Comparison of ENCODE assay signal across 1 cellular context in genomic region chr18:55119434-55119833, GRCh38.
TF ChIP-seq lines count a peak whose summit lies in the region.

No MANE protein-coding gene starts in this region.

TF ChIP-seq in K562, 482 proteins besides CTCF, POLR2A, EP300 and RAD21 (continued from another document and continues in another):
- no peak for TF ChIP-seq ARID3B (CRISPR knock-in tag; IDR thresholded peaks at IDR 0.05; ENCODE audit: borderline replicate concordance)
- no peak for TF ChIP-seq ELK3 (CRISPR knock-in tag; IDR thresholded peaks at IDR 0.05)
- 0 out of 2 replicates have a peak, but pooled peaks have one; percentile 45 for TF ChIP-seq EHMT2 (IDR thresholded peaks at IDR 0.05)
- TF ChIP-seq RB1 (IDR thresholded peaks at IDR 0.05; ENCODE audit: low read depth): no peak
- no peak for TF ChIP-seq PTRF (tag; IDR thresholded peaks at IDR 0.05)
- no peak for TF ChIP-seq PURB (CRISPR knock-in tag; IDR thresholded peaks at IDR 0.05; ENCODE audit: low read depth)
- TF ChIP-seq MITF (IDR thresholded peaks at IDR 0.05): no peak
- TF ChIP-seq ZNF165 (CRISPR knock-in tag; IDR thresholded peaks at IDR 0.05; ENCODE audit: borderline replicate concordance): no peak
- TF ChIP-seq MBD2 (IDR thresholded peaks at IDR 0.05; ENCODE audit: borderline replicate concordance, low read depth): no peak
- TF ChIP-seq RAD51 (IDR thresholded peaks at IDR 0.05; ENCODE audit: borderline replicate concordance, low read depth): no peak
- TF ChIP-seq FOXJ2 (tag; IDR thresholded peaks at IDR 0.05): no peak
- TF ChIP-seq ERF (CRISPR knock-in tag; IDR thresholded peaks at IDR 0.05): no peak
- TF ChIP-seq HNRNPUL1 (IDR thresholded peaks at IDR 0.05; ENCODE audit: low read length): no peak
- no peak for TF ChIP-seq SNRNP70 (optimal IDR thresholded peaks at IDR 0.05; ENCODE audit: low read depth, low read length)
- TF ChIP-seq ZNF324 (CRISPR knock-in tag; IDR thresholded peaks at IDR 0.05): no peak
- TF ChIP-seq ZNF12 (CRISPR knock-in tag; IDR thresholded peaks at IDR 0.05): no peak
- no peak for TF ChIP-seq FOXK2 (conservative IDR thresholded peaks at IDR 0.05 in 1 of 2, IDR thresholded peaks at IDR 0.05 in 1 of 2; ENCODE audit: low read depth in 2 of 2)
- peak; percentile 32 for TF ChIP-seq PRDM10 (IDR thresholded peaks at IDR 0.05; ENCODE audit: partially characterized antibody)
- TF ChIP-seq DIDO1 (tag; IDR thresholded peaks at IDR 0.05; ENCODE audit: low read depth): no peak
- TF ChIP-seq MEIS2 (IDR thresholded peaks at IDR 0.05; ENCODE audit: partially characterized antibody): peak; percentile 28
- TF ChIP-seq BHLHE40 (IDR thresholded peaks at IDR 0.05; ENCODE audit: low read length): no peak
- no peak for TF ChIP-seq KLF13 (tag; IDR thresholded peaks at IDR 0.05; ENCODE audit: borderline replicate concordance, low read depth)
- no peak for TF ChIP-seq NFE2L1 (tag; IDR thresholded peaks at IDR 0.05; ENCODE audit: borderline replicate concordance, low read depth)
- peak; percentile 37 to 54; a peak in 1 of 4 replicates for TF ChIP-seq ARNT (IDR thresholded peaks at IDR 0.05)
- TF ChIP-seq NR2C1 (IDR thresholded peaks at IDR 0.05): no peak
- peak; percentile 66 for TF ChIP-seq NR2C1 (tag; IDR thresholded peaks at IDR 0.05)
- no peak for TF ChIP-seq MTF1 (CRISPR knock-in tag; IDR thresholded peaks at IDR 0.05; ENCODE audit: borderline replicate concordance)
- TF ChIP-seq ZNF384 (IDR thresholded peaks at IDR 0.05; ENCODE audit: low read depth, low read length): peak; percentile 88
- no peak for TF ChIP-seq TBP (optimal IDR thresholded peaks at IDR 0.05; ENCODE audit: low read depth, low read length)
- TF ChIP-seq ZNF408 (CRISPR knock-in tag; IDR thresholded peaks at IDR 0.05; ENCODE audit: low read depth): no peak
- no peak for TF ChIP-seq ZNF785 (CRISPR knock-in tag; IDR thresholded peaks at IDR 0.05)
- TF ChIP-seq BRCA1 (IDR thresholded peaks at IDR 0.05): no peak
- no peak for TF ChIP-seq BRCA1 (CRISPR knock-in tag; IDR thresholded peaks at IDR 0.05)
- no peak for TF ChIP-seq XRCC4 (IDR thresholded peaks at IDR 0.05; ENCODE audit: extremely low read depth, insufficient read depth, insufficient read length)
- no peak for TF ChIP-seq ZNF146 (CRISPR knock-in tag; IDR thresholded peaks at IDR 0.05; ENCODE audit: unreplicated experiment)
- TF ChIP-seq CHCHD3 (CRISPR knock-in tag; IDR thresholded peaks at IDR 0.05): no peak
- no peak for TF ChIP-seq SMAD2 (IDR thresholded peaks at IDR 0.05; ENCODE audit: low read depth, low read length)
- 0 out of 2 replicates have a peak, but pooled peaks have one; percentile 45 for TF ChIP-seq ZNF644 (tag; IDR thresholded peaks at IDR 0.05; ENCODE audit: low read depth)
- TF ChIP-seq NKRF (IDR thresholded peaks at IDR 0.05; ENCODE audit: borderline replicate concordance): no peak
- TF ChIP-seq CBFA2T2 (conservative IDR thresholded peaks at IDR 0.05): peak; percentile 91
- TF ChIP-seq HMG20A (CRISPR knock-in tag; conservative IDR thresholded peaks at IDR 0.05): no peak
- peak; percentile 35 for TF ChIP-seq MAFF (IDR thresholded peaks at IDR 0.05; ENCODE audit: low read length)
- no peak for TF ChIP-seq GABPB1 (CRISPR knock-in tag; IDR thresholded peaks at IDR 0.05)
- TF ChIP-seq ATF1 (CRISPR knock-in tag; IDR thresholded peaks at IDR 0.05): no peak
- TF ChIP-seq ATF1 (tag; IDR thresholded peaks at IDR 0.05): no peak
- TF ChIP-seq TAF1 (IDR thresholded peaks at IDR 0.05; ENCODE audit: control insufficient read depth, extremely low read depth, insufficient read depth, low read length, severe bottlenecking): no peak
- no peak for TF ChIP-seq FOXA3 (CRISPR knock-in tag; conservative IDR thresholded peaks at IDR 0.05 in 1 of 2, IDR thresholded peaks at IDR 0.05 in 1 of 2)
- 0 out of 2 replicates have a peak, but pooled peaks have one; percentile 63 for TF ChIP-seq DMBX1 (CRISPR knock-in tag; IDR thresholded peaks at IDR 0.05; ENCODE audit: borderline replicate concordance)
- 0 out of 2 replicates have a peak, but pooled peaks have one; percentile 21 for TF ChIP-seq KHSRP (IDR thresholded peaks at IDR 0.05)
- TF ChIP-seq U2AF2 (optimal IDR thresholded peaks at IDR 0.05; ENCODE audit: low read depth, low read length): no peak
- TF ChIP-seq SPI1 (IDR thresholded peaks at IDR 0.05; ENCODE audit: borderline replicate concordance, low read depth, low read length): no peak
- no peak for TF ChIP-seq KDM4B (IDR thresholded peaks at IDR 0.05; ENCODE audit: borderline replicate concordance in 2 of 2, low read depth in 1 of 2)
- no peak for TF ChIP-seq PHF21A (IDR thresholded peaks at IDR 0.05; ENCODE audit: borderline replicate concordance, low read depth)
- no peak for TF ChIP-seq THAP12 (CRISPR knock-in tag; IDR thresholded peaks at IDR 0.05)
- peak; percentile 26 for TF ChIP-seq NEUROD1 (IDR thresholded peaks at IDR 0.05; ENCODE audit: borderline replicate concordance, low read depth, low read length, partially characterized antibody)
- 0 out of 2 replicates have a peak, but pooled peaks have one; percentile 48 for TF ChIP-seq NBN (IDR thresholded peaks at IDR 0.05; ENCODE audit: low read depth)
- no peak for TF ChIP-seq ARID4B (CRISPR knock-in tag; IDR thresholded peaks at IDR 0.05)
- TF ChIP-seq CEBPB (tag; IDR thresholded peaks at IDR 0.05): no peak
- TF ChIP-seq ZNF121 (CRISPR knock-in tag; conservative IDR thresholded peaks at IDR 0.05): no peak
- no peak for TF ChIP-seq SLC30A9 (CRISPR knock-in tag; IDR thresholded peaks at IDR 0.05)
- TF ChIP-seq ILF3 (IDR thresholded peaks at IDR 0.05; ENCODE audit: borderline replicate concordance): no peak
- TF ChIP-seq POLR2H (tag; IDR thresholded peaks at IDR 0.05; ENCODE audit: low read depth): no peak
